30 cellular contexts compared by ENCODE assay signal in genomic region chr11:32353884-32354283, GRCh38.
"Had no signal": no experiment of that assay in that cellular context is flagged by ENCODE, and none has a peak within 500 bp of the region (broad histone marks: within the 10 kb centered on the region; RNA-seq: fewer than 3 reads in every experiment).

No MANE protein-coding gene starts in this region.

- H2AFZ ChIP-seq: hepatocyte had no signal

- FAIRE-seq: astrocyte, pancreas had no signal

- H3K27ac ChIP-seq: adrenal gland, hepatocyte, neutrophil, pancreas, psoas muscle, skin epidermis, testis had no signal

- H3K36me3 ChIP-seq: adrenal gland, neutrophil, pancreas had no signal

- H3K4me3 ChIP-seq: adrenal gland, hepatocyte, pancreas, psoas muscle, skin epidermis, testis had no signal

- H3K36me3 Mint-ChIP-seq: immature natural killer cell; natural killer cell treated with Interleukin-12 subunit alpha and Interleukin-12 subunit beta and Interleukin-15 and Interleukin-18, amount 100 ng/mL, for 72 hours had no signal

- H3K9me3 Mint-ChIP-seq: activated B cell treated with CpG ODN at 0.5 μM for 24 hours; activated T-cell treated with anti-CD3 and anti-CD28 coated beads, Interleukin-2, amount 50 U/mL, for 4 hours; activated T-helper 2 cell treated with anti-CD3 and anti-CD28 coated beads, Interferon-gamma antibody, Interleukin-2, Interleukin-4, amounts not matched to agents 10 μg/mL and 5 μg/mL and 100 μg/mL, durations not matched to agents 14 hours and 24 hours and 36 hours; immature natural killer cell; natural killer cell treated with Interleukin-12 subunit alpha and Interleukin-12 subunit beta and Interleukin-15 and Interleukin-18, amount 100 ng/mL, for 72 hours; T-helper 1 cell treated with Interleukin-12 subunit alpha and Interleukin-12 subunit beta and Interleukin-4 antibody, amounts not matched to agents 30 μg/mL and 1 μg/mL, for 36 hours had no signal

- H3K79me2 ChIP-seq: hepatocyte had no signal

- H3K4me1 Mint-ChIP-seq: activated B cell treated with CpG ODN at 0.5 μM for 24 hours; activated CD4-positive, alpha-beta T cell treated with anti-CD3 and anti-CD28 coated beads for 36 hours; immature natural killer cell had no signal

- H3K4me1 ChIP-seq: adrenal gland, pancreas, psoas muscle, testis had no signal

- H3K27me3 ChIP-seq: adrenal gland, pancreas, testis had no signal

- H3K9me3 ChIP-seq: adrenal gland, neutrophil, pancreas, psoas muscle, testis had no signal

- H3K27ac Mint-ChIP-seq: activated B cell treated with CpG ODN at 0.5 μM for 24 hours; activated CD4-positive, alpha-beta T cell treated with anti-CD3 and anti-CD28 coated beads for 36 hours; activated naive CD8-positive, alpha-beta T cell; activated T-helper 2 cell treated with anti-CD3 and anti-CD28 coated beads, Interferon-gamma antibody, Interleukin-2, Interleukin-4, amounts not matched to agents 10 μg/mL and 5 μg/mL and 100 μg/mL, durations not matched to agents 14 hours and 24 hours and 36 hours; immature natural killer cell; natural killer cell treated with Interleukin-12 subunit alpha and Interleukin-12 subunit beta and Interleukin-15 and Interleukin-18, amount 100 ng/mL, for 72 hours; T-helper 1 cell treated with Interleukin-12 subunit alpha and Interleukin-12 subunit beta and Interleukin-4 antibody, amounts not matched to agents 30 μg/mL and 1 μg/mL, for 36 hours had no signal

- ATAC-seq: activated CD4-positive, alpha-beta T cell treated with anti-CD3 and anti-CD28 coated beads for 36 hours; activated T-cell treated with anti-CD3 and anti-CD28 coated beads, Interleukin-2, amount 50 U/mL, for 4 hours; pancreas; psoas muscle; right cardiac atrium had no signal

- H3K4me2 ChIP-seq: hepatocyte had no signal

- DNase-seq: activated B cell treated with CpG ODN at 0.5 μM for 24 hours; activated CD4-positive, alpha-beta T cell treated with anti-CD3 and anti-CD28 coated beads for 36 hours; activated CD4-positive, alpha-beta T cell treated with anti-CD3 and anti-CD28 coated beads, Interleukin-2, amount 50 U/mL, for 48 hours; activated CD8-positive, alpha-beta memory T cell treated with anti-CD3 and anti-CD28 coated beads, Interleukin-2, amount 50 U/mL, for 48 hours; activated naive CD4-positive, alpha-beta T cell; activated T-cell treated with anti-CD3 and anti-CD28 coated beads, Interleukin-2, amount 50 U/mL, for 4 hours; central memory CD4-positive, alpha-beta T cell; dermis blood vessel endothelial cell; effector CD8-positive, alpha-beta T cell; foreskin melanocyte; glutamatergic neuron; immature natural killer cell; kidney glomerular epithelial cell; midbrain; pancreas; psoas muscle; right cardiac atrium; stimulated activated CD4-positive, alpha-beta T cell treated with anti-CD3 and anti-CD28 coated beads, Interleukin-1b, Interleukin-23, amount 100 ng/mL, for 48 hours; T1000; testis; trophoblast cell had no signal

- H3K27me3 Mint-ChIP-seq: activated B cell treated with CpG ODN at 0.5 μM for 24 hours had no signal

- H3K4me3 Mint-ChIP-seq: activated B cell treated with CpG ODN at 0.5 μM for 24 hours; activated CD4-positive, alpha-beta T cell treated with anti-CD3 and anti-CD28 coated beads for 36 hours; activated naive CD8-positive, alpha-beta T cell; activated T-cell treated with anti-CD3 and anti-CD28 coated beads, Interleukin-2, amount 50 U/mL, for 4 hours; immature natural killer cell; natural killer cell treated with Interleukin-12 subunit alpha and Interleukin-12 subunit beta and Interleukin-15 and Interleukin-18, amount 100 ng/mL, for 72 hours; T-helper 1 cell treated with Interleukin-12 subunit alpha and Interleukin-12 subunit beta and Interleukin-4 antibody, amounts not matched to agents 30 μg/mL and 1 μg/mL, for 36 hours had no signal
